In the genomic region with DNA sequence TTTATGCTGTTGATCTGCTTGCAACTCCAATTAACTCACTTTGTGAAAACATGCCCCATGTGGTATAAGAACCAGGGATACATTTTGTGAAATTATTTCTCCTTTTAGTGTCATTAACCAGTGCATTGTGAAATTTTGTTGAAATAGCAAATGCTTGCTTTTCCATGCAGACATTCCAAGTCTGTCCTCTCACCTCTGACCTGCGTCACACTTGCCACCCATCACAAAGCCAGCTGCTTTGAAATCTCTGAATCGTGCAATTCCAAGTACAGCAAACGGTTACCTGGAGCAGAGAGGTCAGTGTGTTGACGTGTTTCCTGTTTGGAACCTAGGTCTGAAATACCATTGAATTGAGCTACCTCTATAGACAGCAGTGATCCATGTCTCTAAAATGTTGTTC, we compare ENCODE assay signal across 28 cellular contexts.
"Had no signal": no experiment of that assay in that cellular context is flagged by ENCODE, and none has a peak within 500 bp of the region (broad histone marks: within the 10 kb centered on the region; RNA-seq: fewer than 3 reads in every experiment).

No MANE protein-coding gene starts in this region.

- H3K27me3 Mint-ChIP-seq: naive B cell; natural killer cell treated with Interleukin-12 subunit alpha and Interleukin-12 subunit beta and Interleukin-15 and Interleukin-18, amount 100 ng/mL, for 72 hours; progenitor cell of endocrine pancreas; stimulated activated memory B cell treated with anti-CD40 and anti-IgM and Interleukin-4, amounts not matched to agents 10 μg/mL and 1 μg/mL and 100 μg/mL, for 72 hours had no signal

- H3K27me3 ChIP-seq: dorsolateral prefrontal cortex, gastrocnemius medialis, heart left ventricle, hepatocyte, spleen, testis, transverse colon, vagina had no signal

- H3K36me3 ChIP-seq: gastrocnemius medialis, heart left ventricle, neutrophil, spleen, transverse colon, vagina had no signal

- H3K36me3 Mint-ChIP-seq: mesothelial cell of epicardium; naive B cell; natural killer cell treated with Interleukin-12 subunit alpha and Interleukin-12 subunit beta and Interleukin-15 and Interleukin-18, amount 100 ng/mL, for 72 hours; stimulated activated memory B cell treated with anti-CD40 and anti-IgM and Interleukin-4, amounts not matched to agents 10 μg/mL and 1 μg/mL and 100 μg/mL, for 72 hours had no signal

- DNase-seq: dorsolateral prefrontal cortex; effector CD4-positive, alpha-beta T cell; foreskin fibroblast; gastrocnemius medialis; heart left ventricle; left colon; mesenchymal stem cell; mucosa of descending colon; naive B cell; right cardiac atrium; spleen; stimulated activated CD4-positive, alpha-beta T cell treated with anti-CD3 and anti-CD28 coated beads, Interleukin-4, amount 100 ng/mL, for 4 hours; stimulated activated naive CD8-positive, alpha-beta T cell treated with anti-CD3 and anti-CD28 coated beads, Interleukin-15, Interleukin-2, amounts not matched to agents 100 U/mL and 50 U/mL, for 24 hours; substantia nigra; testis; transverse colon had no signal

- H3K4me3 ChIP-seq: dorsolateral prefrontal cortex, gastrocnemius medialis, heart left ventricle, hepatocyte, mucosa of descending colon, skin epidermis, spleen, testis, transverse colon, vagina had no signal

- H3K4me3 Mint-ChIP-seq: mesothelial cell of epicardium; natural killer cell treated with Interleukin-12 subunit alpha and Interleukin-12 subunit beta and Interleukin-15 and Interleukin-18, amount 100 ng/mL, for 72 hours; neural crest cell; stimulated activated memory B cell treated with anti-CD40 and anti-IgM and Interleukin-4, amounts not matched to agents 10 μg/mL and 1 μg/mL and 100 μg/mL, for 72 hours had no signal

- H3K9me3 Mint-ChIP-seq: mesothelial cell of epicardium; naive B cell; natural killer cell treated with Interleukin-12 subunit alpha and Interleukin-12 subunit beta and Interleukin-15 and Interleukin-18, amount 100 ng/mL, for 72 hours; neural crest cell; stimulated activated memory B cell treated with anti-CD40 and anti-IgM and Interleukin-4, amounts not matched to agents 10 μg/mL and 1 μg/mL and 100 μg/mL, for 72 hours had no signal

- H3K27ac ChIP-seq: dorsolateral prefrontal cortex, gastrocnemius medialis, heart left ventricle, hepatocyte, neutrophil, parathyroid adenoma, skin epidermis, spleen, testis, transverse colon, vagina had no signal

- H3K27ac Mint-ChIP-seq: mesothelial cell of epicardium; naive B cell; natural killer cell treated with Interleukin-12 subunit alpha and Interleukin-12 subunit beta and Interleukin-15 and Interleukin-18, amount 100 ng/mL, for 72 hours; progenitor cell of endocrine pancreas; stimulated activated memory B cell treated with anti-CD40 and anti-IgM and Interleukin-4, amounts not matched to agents 10 μg/mL and 1 μg/mL and 100 μg/mL, for 72 hours had no signal

- FAIRE-seq: colon had no signal

- H3K4me1 ChIP-seq: gastrocnemius medialis, parathyroid adenoma, testis had no signal

- H3K9me3 ChIP-seq: gastrocnemius medialis, heart left ventricle, mucosa of descending colon, neutrophil, spleen, testis, transverse colon, vagina had no signal

- ATAC-seq: esophagus mucosa; gastrocnemius medialis; heart left ventricle; left colon; mucosa of descending colon; natural killer cell treated with Interleukin-12 subunit alpha and Interleukin-12 subunit beta and Interleukin-15 and Interleukin-18, amount 100 ng/mL, for 72 hours; right cardiac atrium; stimulated activated memory B cell treated with anti-CD40 and anti-IgM and Interleukin-4, amounts not matched to agents 10 μg/mL and 1 μg/mL and 100 μg/mL, for 72 hours; stimulated activated naive CD8-positive, alpha-beta T cell treated with anti-CD3 and anti-CD28 coated beads, Interleukin-15, Interleukin-2, amounts not matched to agents 100 U/mL and 50 U/mL, for 24 hours had no signal
